In genomic region chr12:79233341-79233761, GRCh38 we compare ENCODE assay signal across 13 cellular contexts.
DNase-seq lines count a peak whose midpoint lies in the region; ATAC-seq and TF ChIP-seq lines count a peak whose summit lies in the region.
"Had no signal": no experiment of that assay in that cellular context is flagged by ENCODE, and none has a peak within 500 bp of the region (broad histone marks: within the 10 kb centered on the region; RNA-seq: fewer than 3 reads in every experiment).

No MANE protein-coding gene starts in this region.

- H3K36me3 ChIP-seq in heart left ventricle, result no peaks in the 10 kb centered on the region

- intact Hi-C loops in heart left ventricle (cut with DNase I), result loop anchor here in 1 of 10 donors (10.0 kb wide), 1 partner anchor 61 kb away; no protein-coding TSS in a partner anchor

- peak; percentile 7 for DNase-seq in GM12864 (ENCODE audit: low read depth)
- DNase-seq in NCI-H774 (lab: John Stamatoyannopoulos, UW), result peak; percentile 41
- DNase-seq in Kasumi-1 (lab: John Stamatoyannopoulos, UW), result no peak
- no peak for DNase-seq in AG20443 (ENCODE audit: low spot score)
- DNase-seq in SHP77 treated with DMSO at 0.1 percent for 48 hours (lab: John Stamatoyannopoulos, UW), result no peak
- DNase-seq in heart left ventricle, result no peak
- DNase-seq: activated CD8-positive, alpha-beta memory T cell treated with anti-CD3 and anti-CD28 coated beads, Interleukin-2, amount 50 U/mL, for 48 hours; KG1; stimulated activated naive CD8-positive, alpha-beta T cell treated with anti-CD3 and anti-CD28 coated beads, Interleukin-15, Interleukin-2, amounts not matched to agents 100 U/mL and 50 U/mL, for 24 hours had no signal

- TF ChIP-seq POLR2A in heart left ventricle (IDR thresholded peaks at IDR 0.05), result no peak

- H3K4me1 ChIP-seq in heart left ventricle, result no peaks in the 10 kb centered on the region

- peak; percentile 79 for ATAC-seq in GM21528 (IDR thresholded peaks at IDR 0.05; ENCODE audit: low FRiP score, unreplicated experiment)
- peak; percentile 95 for ATAC-seq in HG03521 (IDR thresholded peaks at IDR 0.05; ENCODE audit: unreplicated experiment)
- ATAC-seq in heart left ventricle, result no peak
- ATAC-seq: stimulated activated naive CD8-positive, alpha-beta T cell treated with anti-CD3 and anti-CD28 coated beads, Interleukin-15, Interleukin-2, amounts not matched to agents 100 U/mL and 50 U/mL, for 24 hours had no signal

- H3K27ac ChIP-seq in heart left ventricle, result no peak overlapping the region
- H3K27ac ChIP-seq: SK-N-MC had no signal

- TF ChIP-seq CTCF in GM12864 (IDR thresholded peaks at IDR 0.05; ENCODE audit: low read depth, low read length, missing control alignments) (no peak), heart left ventricle (IDR thresholded peaks at IDR 0.05) (no peak)

- H3K9me3 ChIP-seq in heart left ventricle, result no peaks in the 10 kb centered on the region

- H3K4me3 ChIP-seq in GM12864 (ENCODE audit: low read depth, low read length), result no peak overlapping the region
- H3K4me3 ChIP-seq in heart left ventricle, result no peak overlapping the region
- H3K4me3 ChIP-seq: lung, SK-N-MC had no signal

- 64 to 74% (median 68%) methylated on average over 6 of the region's 6 CpGs for WGBS in heart left ventricle, 4 donors

- no peaks in the 10 kb centered on the region for H3K27me3 ChIP-seq in heart left ventricle

Comparison
In these comparisons a context has a peak if more than half of its experiments do, and no peak if none do; other contexts are left out.
1. DNase-seq: peak in GM12864 (single experiment) and NCI-H774 (single experiment); none in Kasumi-1 (0 of 2), AG20443 (single experiment), SHP77 treated with DMSO at 0.1 percent for 48 hours (single experiment) and heart left ventricle (0 of 5).
2. ATAC-seq: peak in GM21528 (single experiment) and HG03521 (single experiment); none in heart left ventricle (0 of 4).